In the genomic region with DNA sequence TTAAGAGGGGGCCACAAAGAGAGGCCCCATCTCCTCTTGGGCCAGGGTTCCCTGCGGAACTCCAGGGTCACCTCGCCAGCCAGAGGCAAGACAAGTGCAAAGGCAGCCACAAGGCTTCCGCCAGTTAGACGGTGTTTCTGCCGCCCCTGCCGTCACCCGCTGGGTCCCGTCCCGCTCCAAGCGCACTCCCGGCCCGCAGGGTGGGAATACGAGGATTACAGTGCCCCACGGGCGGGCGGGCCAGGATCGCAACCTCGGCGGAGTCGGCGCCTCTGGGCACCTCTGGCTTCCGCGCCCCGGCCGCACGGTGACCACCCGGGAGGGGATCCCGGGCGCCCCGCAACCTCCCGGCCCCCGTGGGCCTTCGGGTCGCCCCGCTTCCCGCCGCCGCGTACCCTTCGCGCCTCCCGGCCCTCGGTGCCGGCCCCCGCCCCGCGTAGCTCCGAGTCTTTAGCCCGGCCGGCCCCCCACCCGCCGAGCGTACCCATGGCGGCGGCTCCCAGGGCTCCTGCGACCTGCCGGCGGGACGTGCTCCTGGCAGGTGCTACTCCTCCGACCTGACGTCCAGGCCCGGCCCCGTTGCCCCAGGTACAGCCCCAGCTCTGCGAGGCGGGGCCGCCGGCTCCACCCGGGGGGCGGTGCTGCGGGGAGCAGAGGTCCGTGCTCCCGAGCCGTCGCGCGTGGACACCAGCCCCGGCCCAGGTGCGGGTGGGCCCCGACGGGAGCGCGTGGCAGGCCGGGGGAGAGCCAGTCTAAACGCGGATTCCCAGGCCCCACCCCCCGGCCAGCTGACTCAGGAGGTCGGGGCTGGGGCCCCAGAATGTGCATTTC, we compare ENCODE assay signal across 11 cellular contexts. TPM values are rescaled to one million over a fixed set of nuclear protein-coding genes. Genes with fewer than 3 reads are reported as not detected.
DNase-seq lines count a peak whose midpoint lies in the region; ATAC-seq and TF ChIP-seq lines count a peak whose summit lies in the region.
"Had no signal": no experiment of that assay in that cellular context is flagged by ENCODE, and none has a peak within 500 bp of the region (broad histone marks: within the 10 kb centered on the region; RNA-seq: fewer than 3 reads in every experiment).

A gene with protein sequence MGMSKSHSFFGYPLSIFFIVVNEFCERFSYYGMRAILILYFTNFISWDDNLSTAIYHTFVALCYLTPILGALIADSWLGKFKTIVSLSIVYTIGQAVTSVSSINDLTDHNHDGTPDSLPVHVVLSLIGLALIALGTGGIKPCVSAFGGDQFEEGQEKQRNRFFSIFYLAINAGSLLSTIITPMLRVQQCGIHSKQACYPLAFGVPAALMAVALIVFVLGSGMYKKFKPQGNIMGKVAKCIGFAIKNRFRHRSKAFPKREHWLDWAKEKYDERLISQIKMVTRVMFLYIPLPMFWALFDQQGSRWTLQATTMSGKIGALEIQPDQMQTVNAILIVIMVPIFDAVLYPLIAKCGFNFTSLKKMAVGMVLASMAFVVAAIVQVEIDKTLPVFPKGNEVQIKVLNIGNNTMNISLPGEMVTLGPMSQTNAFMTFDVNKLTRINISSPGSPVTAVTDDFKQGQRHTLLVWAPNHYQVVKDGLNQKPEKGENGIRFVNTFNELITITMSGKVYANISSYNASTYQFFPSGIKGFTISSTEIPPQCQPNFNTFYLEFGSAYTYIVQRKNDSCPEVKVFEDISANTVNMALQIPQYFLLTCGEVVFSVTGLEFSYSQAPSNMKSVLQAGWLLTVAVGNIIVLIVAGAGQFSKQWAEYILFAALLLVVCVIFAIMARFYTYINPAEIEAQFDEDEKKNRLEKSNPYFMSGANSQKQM (minus strand): TSS at position 562 of the 831 bp plus-strand sequence. CDS start 74 bp downstream, at position 488.

- H3K9ac ChIP-seq in HUES48 (ENCODE audit: low read depth, low read length), result no peak within 1 kb of the TSS
- no peak within 1 kb of the TSS for H3K9ac ChIP-seq in smooth muscle cell (ENCODE audit: low read depth)

- no peaks in the 10 kb centered on the region for H3F3A ChIP-seq in smooth muscle cell (ENCODE audit: low read depth)

- H3K9me3 ChIP-seq in HUES48 (ENCODE audit: control insufficient read depth, insufficient read depth, low read length) (no peaks in the 10 kb centered on the region), smooth muscle cell (replicated peaks; ENCODE audit: low read depth) (no peaks in the 10 kb centered on the region)

- no peaks in the 10 kb centered on the region for H4K20me1 ChIP-seq in smooth muscle cell (ENCODE audit: low read depth)

- H3K27ac ChIP-seq in HUES48 (ENCODE audit: low read depth, low read length) (no peak within 1 kb of the TSS), smooth muscle cell (ENCODE audit: low read depth) (no peak within 1 kb of the TSS)

- H2AFZ ChIP-seq in smooth muscle cell (ENCODE audit: low read depth), result peak within 1 kb of the TSS; percentile 19

- WGBS in smooth muscle cell (ENCODE audit: low lambda C conversion rate), result 8% methylated on average over 52 of the region's 87 CpGs

- no peaks in the 10 kb centered on the region for H3K79me2 ChIP-seq in smooth muscle cell (ENCODE audit: low read depth)

- DNase-seq in astrocyte of the cerebellum (ENCODE audit: low read depth) (no peak), kidney epithelial cell (ENCODE audit: low read depth) (no peak), smooth muscle cell (lab: John Stamatoyannopoulos, UW; ENCODE audit: unreplicated experiment) (no peak), NCI-H510A (lab: John Stamatoyannopoulos, UW) (no peak)
- DNase-seq in NK-92 treated with Interleukin-12 subunit alpha and Interleukin-12 subunit beta, amount 100 ng/mL, for 24 hours (lab: John Stamatoyannopoulos, UW), result no peak
- DNase-seq in activated CD8-positive, alpha-beta memory T cell treated with anti-CD3 and anti-CD28 coated beads, Interleukin-2, amount 50 U/mL, for 4 hours, result no peak
- DNase-seq: stimulated activated CD4-positive, alpha-beta T cell treated with anti-CD3 and anti-CD28 coated beads, Interleukin-4, amount 100 ng/mL, for 24 hours had no signal

- H3K4me3 ChIP-seq in HUES48 (ENCODE audit: low read depth, low read length), result peak within 1 kb of the TSS; percentile 57
- H3K4me3 ChIP-seq in astrocyte of the cerebellum (ENCODE audit: low read depth, low read length), result peak within 1 kb of the TSS; percentile 29
- H3K4me3 ChIP-seq in kidney epithelial cell (ENCODE audit: low read depth, low read length), result peak within 1 kb of the TSS; percentile 32
- peak within 1 kb of the TSS; percentile 52 for H3K4me3 ChIP-seq in smooth muscle cell

- H3K4me2 ChIP-seq in smooth muscle cell, result peak within 1 kb of the TSS; percentile 87

- in situ Hi-C loops in astrocyte of the cerebellum (cut with HindIII; ENCODE audit: low sequenced_read_pairs), result no loop called here

- TF ChIP-seq CTCF in astrocyte of the cerebellum (IDR thresholded peaks at IDR 0.05; ENCODE audit: low read depth, low read length, missing control alignments) (no peak), kidney epithelial cell (IDR thresholded peaks at IDR 0.05; ENCODE audit: insufficient read depth, low read length, poor library complexity, severe bottlenecking) (no peak), smooth muscle cell (IDR thresholded peaks at IDR 0.05; ENCODE audit: borderline replicate concordance, insufficient read depth, poor library complexity, severe bottlenecking) (no peak)

- H3K27me3 ChIP-seq in HUES48 (ENCODE audit: control insufficient read depth, insufficient read depth, low read length), result peaks cover 24% of the 10 kb centered on the region
- peaks cover 19% of the 10 kb centered on the region for H3K27me3 ChIP-seq in kidney epithelial cell (ENCODE audit: control insufficient read depth, insufficient read depth, low read length)
- peaks cover 47% of the 10 kb centered on the region for H3K27me3 ChIP-seq in smooth muscle cell (ENCODE audit: low read depth)

- H3K36me3 ChIP-seq in HUES48 (ENCODE audit: control insufficient read depth, insufficient read depth, low read length), result no peaks in the 10 kb centered on the region
- no peaks in the 10 kb centered on the region for H3K36me3 ChIP-seq in kidney epithelial cell (ENCODE audit: control insufficient read depth, insufficient read depth, low read length)
- no peaks in the 10 kb centered on the region for H3K36me3 ChIP-seq in smooth muscle cell (ENCODE audit: low read depth)

- ATAC-seq in HG02798 (IDR thresholded peaks at IDR 0.05; ENCODE audit: poor library complexity, unreplicated experiment), result no peak

- peaks cover 7% of the 10 kb centered on the region for H3K4me1 ChIP-seq in HUES48 (ENCODE audit: control insufficient read depth, insufficient read depth, low read length)
- no peaks in the 10 kb centered on the region for H3K4me1 ChIP-seq in smooth muscle cell (ENCODE audit: low read depth)

RNA-seq across cellular contexts. Expression of the gene that starts here (rescaled TPM):
- 0.68 and 1.1 TPM in 2 replicates for total RNA-seq in kidney epithelial cell
- total RNA-seq in smooth muscle cell, result 0.31 and 0.72 TPM in 2 replicates
- 0.13 and 0.56 TPM in 2 replicates for polyA plus RNA-seq in smooth muscle cell
- total RNA-seq: dermis microvascular lymphatic vessel endothelial cell had no signal
- polyA plus RNA-seq: IgD-negative memory B cell had no signal
